8 cellular contexts compared by ENCODE assay signal in the genomic region with DNA sequence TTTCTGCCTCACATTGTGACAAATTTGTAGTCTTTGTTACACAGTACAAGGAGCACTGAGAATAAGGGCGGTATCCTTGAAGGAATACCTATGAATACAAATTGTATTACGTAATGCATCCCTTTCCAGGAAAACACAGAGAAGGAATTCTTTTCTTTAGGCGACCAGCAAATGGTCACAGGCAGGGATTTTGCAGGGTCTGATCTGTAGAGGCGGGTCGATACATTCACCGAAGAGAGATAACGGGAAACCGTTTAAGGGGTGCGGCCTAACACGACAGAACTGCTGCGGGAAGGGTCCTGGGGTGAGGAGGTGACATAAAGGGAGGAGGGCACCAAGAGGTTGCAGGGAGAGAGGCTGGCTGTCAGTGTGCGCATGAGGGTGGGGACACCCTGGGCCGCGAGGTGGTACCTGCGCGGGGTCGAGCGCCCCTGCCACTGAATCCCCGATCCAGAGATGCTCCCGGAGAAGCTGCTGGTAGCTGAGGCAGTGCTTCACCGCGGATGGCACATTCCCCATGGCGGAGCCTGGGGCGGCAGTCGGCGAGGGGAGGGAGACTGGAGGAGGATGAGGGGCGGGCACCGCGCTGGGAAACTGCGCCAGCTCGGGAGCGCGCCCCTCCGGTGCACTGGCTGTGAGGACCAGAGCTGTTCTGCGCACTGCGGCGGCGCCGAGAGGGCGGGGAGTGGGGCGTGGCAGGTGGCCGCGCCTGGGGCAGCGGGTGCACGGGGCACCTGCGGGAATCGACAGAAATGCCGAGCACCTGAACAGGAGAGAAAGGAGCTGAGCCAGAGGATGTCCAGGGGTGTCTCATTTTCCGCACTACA. TPM values are rescaled to one million over a fixed set of nuclear protein-coding genes. Genes with fewer than 3 reads are reported as not detected.
DNase-seq lines count a peak whose midpoint lies in the region; ATAC-seq, FAIRE-seq and TF ChIP-seq lines count a peak whose summit lies in the region.

A gene (minus strand): TSS at position 656 of the 827 bp plus-strand sequence. CDS start 137 bp downstream, at position 519.

- no peak for TF ChIP-seq CTCF in esophagus squamous epithelium (IDR thresholded peaks at IDR 0.05)

- peak; percentile 90 for FAIRE-seq in urothelium cell line (lab: Jason Lieb, UNC)

- H3K9me3 ChIP-seq in esophagus squamous epithelium: no peaks in the 10 kb centered on the region

- no peaks in the 10 kb centered on the region for H3K36me3 ChIP-seq in esophagus squamous epithelium

- peaks cover 0 to 10% (median 0%) of the 10 kb centered on the region in 3 donors for H3K4me1 ChIP-seq in esophagus squamous epithelium

- ATAC-seq in stimulated activated naive CD8-positive, alpha-beta T cell treated with anti-CD3 and anti-CD28 coated beads, Interleukin-15, Interleukin-2, amounts not matched to agents 100 U/mL and 50 U/mL, for 24 hours: no peak
- ATAC-seq in HG03139 (IDR thresholded peaks at IDR 0.05; ENCODE audit: unreplicated experiment): no peak

- DNase-seq in COR-L47 (lab: John Stamatoyannopoulos, UW) (peak; percentile 81), NCI-H524 (lab: John Stamatoyannopoulos, UW) (peak; percentile 33 to 78), esophagus squamous epithelium (lab: John Stamatoyannopoulos, UW) (no peak), midbrain (lab: John Stamatoyannopoulos, UW) (peak; percentile 60), urothelium cell line (ENCODE audit: low spot score) (peak; percentile 89), NCI-H1092 (lab: John Stamatoyannopoulos, UW) (no peak)
- DNase-seq in stimulated activated naive CD8-positive, alpha-beta T cell treated with anti-CD3 and anti-CD28 coated beads, Interleukin-15, Interleukin-2, amounts not matched to agents 100 U/mL and 50 U/mL, for 24 hours: no peak

- no peak for TF ChIP-seq POLR2A in esophagus squamous epithelium (IDR thresholded peaks at IDR 0.05)

- peaks cover 0 to 9% (median 0%) of the 10 kb centered on the region in 4 donors for H3K27me3 ChIP-seq in esophagus squamous epithelium

- H3K4me3 ChIP-seq in esophagus squamous epithelium: peak within 1 kb of the TSS; percentile 19 to 59 (median 40)

- peak within 1 kb of the TSS in 1 of 4 donors; percentile 53 for H3K27ac ChIP-seq in esophagus squamous epithelium

- 5 to 11% methylated on average over 17 to 28 of the region's 49 CpGs for WGBS in esophagus squamous epithelium, 2 donors

- intact Hi-C loops in esophagus squamous epithelium (cut with DNase I): no loop called here

RNA-seq across cellular contexts. Expression of the gene that starts here (rescaled TPM):
- under 1 TPM in 3 of 4 donors, not detected in 1; 0.47 to 0.76 (median 0.61) TPM for total RNA-seq in esophagus squamous epithelium

Comparison
In these comparisons a context has a peak if more than half of its experiments do, and no peak if none do; other contexts are left out.
1. DNase-seq: peak in COR-L47 (single experiment), NCI-H524 (2 of 2), midbrain (single experiment) and urothelium cell line (single experiment); none in esophagus squamous epithelium (single experiment), NCI-H1092 (single experiment) and stimulated activated naive CD8-positive, alpha-beta T cell treated with anti-CD3 and anti-CD28 coated beads, Interleukin-15, Interleukin-2, amounts not matched to agents 100 U/mL and 50 U/mL, for 24 hours (single experiment).